In genomic region chr3:184155644-184156521, GRCh38 we compare ENCODE assay signal across 9 cellular contexts. TPM values are rescaled to one million over a fixed set of nuclear protein-coding genes. Genes with fewer than 3 reads are reported as not detected.
DNase-seq lines count a peak whose midpoint lies in the region; ATAC-seq and TF ChIP-seq lines count a peak whose summit lies in the region.
"Had no signal": no experiment of that assay in that cellular context is flagged by ENCODE, and none has a peak within 500 bp of the region (broad histone marks: within the 10 kb centered on the region; RNA-seq: fewer than 3 reads in every experiment).

No MANE protein-coding gene starts in this region.

- peak; percentile 26 for ATAC-seq in HG02798 (IDR thresholded peaks at IDR 0.05; ENCODE audit: poor library complexity, unreplicated experiment)

- H3K4me3 ChIP-seq in OCI-LY3 (ENCODE audit: low read length), result peak overlapping the region; percentile 96
- H3K4me3 ChIP-seq in cardiac muscle cell, result peak overlapping the region; percentile 100
- H3K4me3 ChIP-seq in trophoblast cell (ENCODE audit: low read depth, low read length), result peak overlapping the region; percentile 97

- DNase-seq in NCI-H1092 treated with DMSO at 0.1 percent for 48 hours (lab: John Stamatoyannopoulos, UW), result peak; percentile 29
- DNase-seq in NCI-H1092 (lab: John Stamatoyannopoulos, UW), result no peak
- DNase-seq in activated gamma-delta T cell treated with anti-CD3 and anti-CD28 coated beads, Interleukin-2, amount 50 U/mL, for 16 hours (ENCODE audit: low read depth), result peak; percentile 25
- DNase-seq in cardiac muscle cell (ENCODE audit: low read depth in 1 of 2, low spot score in 1 of 2), result peak in 1 of 2 donors; percentile 54
- DNase-seq in trophoblast cell, result peak in 1 of 2 donors; percentile 52
- DNase-seq in NCI-H1436 (lab: John Stamatoyannopoulos, UW), result no peak

- no peak for TF ChIP-seq CTCF in OCI-LY3 (IDR thresholded peaks at IDR 0.05; ENCODE audit: low read depth, low read length)
- no peak for TF ChIP-seq CTCF in cardiac muscle cell (IDR thresholded peaks at IDR 0.05; ENCODE audit: low read depth, low read length)

- peak overlapping the region; percentile 98 for H4K91ac ChIP-seq in trophoblast cell (ENCODE audit: low read depth, low read length)

- H3K4me2 ChIP-seq in OCI-LY3 (ENCODE audit: low read length), result peak overlapping the region; percentile 95
- peak overlapping the region; percentile 87 for H3K4me2 ChIP-seq in trophoblast cell (ENCODE audit: low read length)

- H3K4ac ChIP-seq in trophoblast cell (ENCODE audit: low read depth, low read length), result peak overlapping the region; percentile 91

- H3K79me1 ChIP-seq in trophoblast cell (ENCODE audit: low read length), result peaks cover 34% of the 10 kb centered on the region

- H2BK5ac ChIP-seq in trophoblast cell (ENCODE audit: low read depth, low read length, poor library complexity), result peak overlapping the region; percentile 98

- peak overlapping the region; percentile 99 for H3K18ac ChIP-seq in trophoblast cell (ENCODE audit: low read length)

- H3K9ac ChIP-seq in OCI-LY3 (ENCODE audit: low read length) (peak overlapping the region; percentile 93), trophoblast cell (ENCODE audit: low read length) (peak overlapping the region; percentile 96)

- peaks cover 24% of the 10 kb centered on the region for H4K20me1 ChIP-seq in OCI-LY3 (ENCODE audit: insufficient read depth, low read length)

- no peak overlapping the region for H3K23ac ChIP-seq in trophoblast cell (ENCODE audit: low read length)

- H3K9me3 ChIP-seq in OCI-LY3 (ENCODE audit: insufficient read depth, low read length) (no peaks in the 10 kb centered on the region), cardiac muscle cell (ENCODE audit: low read depth) (no peaks in the 10 kb centered on the region), trophoblast cell (ENCODE audit: insufficient read depth, low read depth, low read length) (no peaks in the 10 kb centered on the region)

- peaks cover 24% of the 10 kb centered on the region for H3K4me1 ChIP-seq in OCI-LY3 (ENCODE audit: low read length)
- peaks cover 12% of the 10 kb centered on the region for H3K4me1 ChIP-seq in cardiac muscle cell (ENCODE audit: low read depth)
- peaks cover 5 to 19% of the 10 kb centered on the region in 2 experiments for H3K4me1 ChIP-seq in trophoblast cell (ENCODE audit: control insufficient read depth in 1 of 2, insufficient read depth in 2 of 2, low read length in 2 of 2)

- peak overlapping the region; percentile 98 for H3K14ac ChIP-seq in trophoblast cell (ENCODE audit: low read length)

- no CpG with 5 or more reads among the region's 47 CpGs for WGBS in trophoblast cell (ENCODE audit: extremely low coverage, insufficient coverage, insufficient read length)

- H3K27me3 ChIP-seq in OCI-LY3 (ENCODE audit: low read depth, low read length) (no peaks in the 10 kb centered on the region), cardiac muscle cell (no peaks in the 10 kb centered on the region), trophoblast cell (ENCODE audit: insufficient read depth, low read length) (no peaks in the 10 kb centered on the region)

- H3K27ac ChIP-seq in OCI-LY3 (ENCODE audit: low read length), result peak overlapping the region; percentile 49
- peak overlapping the region; percentile 97 for H3K27ac ChIP-seq in cardiac muscle cell
- H3K27ac ChIP-seq in trophoblast cell (ENCODE audit: low read depth, low read length), result peak overlapping the region; percentile 97

- H4K8ac ChIP-seq in trophoblast cell (ENCODE audit: low read depth, low read length), result peak overlapping the region; percentile 95

- H3K36me3 ChIP-seq in OCI-LY3 (replicated peaks; ENCODE audit: low read depth, low read length) (peaks cover 6% of the 10 kb centered on the region), cardiac muscle cell (no peaks in the 10 kb centered on the region), trophoblast cell (ENCODE audit: control insufficient read depth in 1 of 2, insufficient read depth in 2 of 2, low read length in 2 of 2) (peaks cover 0 to 4% of the 10 kb centered on the region in 2 experiments)

- H4K12ac ChIP-seq in trophoblast cell (ENCODE audit: low read depth, low read length), result peak overlapping the region; percentile 40

- peak overlapping the region; percentile 81 for H2BK12ac ChIP-seq in trophoblast cell (ENCODE audit: low read length)

- H2AFZ ChIP-seq in OCI-LY3 (ENCODE audit: low read depth, low read length) (peak overlapping the region; percentile 31; the same call in 1 of the 2 replicates), trophoblast cell (ENCODE audit: insufficient read depth, low read length, poor library complexity) (peak overlapping the region; percentile 69)

- H2BK120ac ChIP-seq in trophoblast cell (ENCODE audit: insufficient read depth, low read length, poor library complexity), result peak overlapping the region; percentile 97

- peaks cover 45% of the 10 kb centered on the region for H3K79me2 ChIP-seq in OCI-LY3 (ENCODE audit: low read length)
- peaks cover 33% of the 10 kb centered on the region for H3K79me2 ChIP-seq in trophoblast cell (ENCODE audit: control insufficient read depth, insufficient read depth, low read length, poor library complexity)

- peak overlapping the region; percentile 97 for H2AK5ac ChIP-seq in trophoblast cell (ENCODE audit: low read length)

RNA-seq across cellular contexts. Expression of gene DVL3, which starts 0.7 kb away (rescaled TPM):
- 96.3 and 135 TPM in 2 replicates for total RNA-seq in cardiac muscle cell
- 150 and 180 TPM in 2 replicates for polyA plus RNA-seq in cardiac muscle cell
- 158 and 169 TPM in 2 replicates for polyA plus RNA-seq in trophoblast cell (2013)

RNA-seq across cellular contexts. Expression of gene AP2M1, which starts 18.8 kb away (rescaled TPM):
- total RNA-seq in cardiac muscle cell, result 399 and 408 TPM in 2 replicates
- 551 and 577 TPM in 2 replicates for polyA plus RNA-seq in cardiac muscle cell
- 392 and 402 TPM in 2 replicates for polyA plus RNA-seq in trophoblast cell (2013)

RNA-seq across cellular contexts. Expression of gene EIF2B5, which starts 20.7 kb away (rescaled TPM):
- total RNA-seq in cardiac muscle cell, result 38.2 and 82.1 TPM in 2 replicates
- 55.7 and 57.5 TPM in 2 replicates for polyA plus RNA-seq in cardiac muscle cell
- polyA plus RNA-seq in trophoblast cell (2013), result 29.4 and 31.2 TPM in 2 replicates

RNA-seq across cellular contexts. Expression of gene ABCF3, which starts 30.1 kb away (rescaled TPM):
- total RNA-seq in cardiac muscle cell, result 50.2 and 50.7 TPM in 2 replicates
- 74.4 and 78.5 TPM in 2 replicates for polyA plus RNA-seq in cardiac muscle cell
- 31.9 and 32.0 TPM in 2 replicates for polyA plus RNA-seq in trophoblast cell (2013)

RNA-seq across cellular contexts. Expression of gene HTR3E, which starts 59.0 kb away (rescaled TPM):
- total RNA-seq in cardiac muscle cell, result not detected in 2 replicates
- polyA plus RNA-seq in cardiac muscle cell, result 0.15 TPM in 1 of 2 replicates, not detected in the other
- not detected in 2 replicates for polyA plus RNA-seq in trophoblast cell (2013)
- total RNA-seq: renal cortical epithelial cell had no signal

Comparison
In these comparisons a context has a peak if more than half of its experiments do, and no peak if none do; other contexts are left out.
1. DNase-seq: peak in NCI-H1092 treated with DMSO at 0.1 percent for 48 hours (single experiment) and activated gamma-delta T cell treated with anti-CD3 and anti-CD28 coated beads, Interleukin-2, amount 50 U/mL, for 16 hours (single experiment); none in NCI-H1092 (single experiment) and NCI-H1436 (single experiment).
2. Peak in every context shown above with its lines, with median percentiles within 50 percentile points of each other: H3K27ac ChIP-seq and H3K4me3 ChIP-seq.